Comparison of ENCODE assay signal across 9 cellular contexts in genomic region chr1:1431845-1432565, GRCh38. TPM values are rescaled to one million over a fixed set of nuclear protein-coding genes. Genes with fewer than 3 reads are reported as not detected.
DNase-seq lines count a peak whose midpoint lies in the region; ATAC-seq and TF ChIP-seq lines count a peak whose summit lies in the region.
"Had no signal": no experiment of that assay in that cellular context is flagged by ENCODE, and none has a peak within 500 bp of the region (broad histone marks: within the 10 kb centered on the region; RNA-seq: fewer than 3 reads in every experiment).

No MANE protein-coding gene starts in this region.

- H2AFZ ChIP-seq in PC-3 (ENCODE audit: low read length) (peak overlapping the region; percentile 35; the same call in 1 of the 2 replicates), osteoblast (ENCODE audit: low read length) (peak overlapping the region; percentile 62)

- no TSS peak for BruUV-seq in PC-3 (replicated peaks; lab: Mats Ljungman, UMichigan)

- DNase-seq in AG08396 (ENCODE audit: low spot score) (peak; percentile 43), PC-3 (peak; percentile 37), glutamatergic neuron (peak; percentile 85), osteoblast (ENCODE audit: insufficient read length, low spot score, missing footprints) (peak; percentile 97), NCI-H2107 treated with DMSO at 0.1 percent for 48 hours (lab: John Stamatoyannopoulos, UW; ENCODE audit: unreplicated experiment) (no peak)
- DNase-seq: stimulated activated CD4-positive, alpha-beta T cell treated with anti-CD3 and anti-CD28 coated beads, Interleukin-12 subunit alpha, Interleukin-12 subunit beta, amount 100 ng/mL, for 4 hours had no signal

- H3K4me1 Mint-ChIP-seq in glutamatergic neuron (ENCODE audit: low read depth, unreplicated experiment): peaks cover 20% of the 10 kb centered on the region

- intact Hi-C loops in PC-3 (cut with micrococcal nuclease): no loop called here

- peak; percentile 4 for ATAC-seq in PC-3
- ATAC-seq in HG03469 (IDR thresholded peaks at IDR 0.05; ENCODE audit: unreplicated experiment): no peak
- no peak for ATAC-seq in HG03432 (IDR thresholded peaks at IDR 0.05; ENCODE audit: unreplicated experiment)
- no peak for ATAC-seq in HG03354 (IDR thresholded peaks at IDR 0.05; ENCODE audit: poor library complexity, severe bottlenecking, unreplicated experiment)

- no peak for TF ChIP-seq CTCF in PC-3 (conservative IDR thresholded peaks at IDR 0.05; ENCODE audit: low read depth, low read length)
- TF ChIP-seq CTCF in glutamatergic neuron (IDR thresholded peaks at IDR 0.05; ENCODE audit: partially characterized antibody, unreplicated experiment): no peak
- TF ChIP-seq CTCF in osteoblast (IDR thresholded peaks at IDR 0.05; ENCODE audit: extremely low read depth, low read depth, low read length): no peak

- H3K36me3 ChIP-seq in PC-3 (ENCODE audit: low read depth, low read length): no peaks in the 10 kb centered on the region
- H3K36me3 ChIP-seq in osteoblast (ENCODE audit: insufficient read depth, low read length): no peaks in the 10 kb centered on the region

- CTCF ChIA-PET in PC-3 (lab: Charles Lee): interaction anchor here (0.7 kb wide), 1 partner anchor 32 kb away, joined by 3 read pairs; no protein-coding TSS in a partner anchor

- H3K9ac ChIP-seq in PC-3 (ENCODE audit: low read length): no peak overlapping the region

- H3K27me3 Mint-ChIP-seq in glutamatergic neuron (ENCODE audit: unreplicated experiment): peaks cover 12% of the 10 kb centered on the region

- H3K4me2 ChIP-seq in PC-3 (ENCODE audit: low read length) (peak overlapping the region; percentile 29; the same call in 1 of the 2 replicates), osteoblast (ENCODE audit: insufficient read depth, low read length) (no peak overlapping the region)

- H3K79me2 ChIP-seq in PC-3 (ENCODE audit: low read length) (peaks cover 12% of the 10 kb centered on the region), osteoblast (ENCODE audit: insufficient read depth, low read length) (no peaks in the 10 kb centered on the region)

- H3K27me3 ChIP-seq in PC-3 (ENCODE audit: low read length): no peaks in the 10 kb centered on the region
- H3K27me3 ChIP-seq in osteoblast (ENCODE audit: insufficient read depth, low read length): peaks cover 11% of the 10 kb centered on the region

- H3K9me2 ChIP-seq in PC-3 (replicated peaks; ENCODE audit: low read length): no peaks in the 10 kb centered on the region

- H3K9me3 ChIP-seq in PC-3 (ENCODE audit: low read length) (no peaks in the 10 kb centered on the region), osteoblast (ENCODE audit: low read depth, low read length) (no peaks in the 10 kb centered on the region)

- H3K36me3 Mint-ChIP-seq in glutamatergic neuron (ENCODE audit: unreplicated experiment): no peaks in the 10 kb centered on the region

- H3K4me3 Mint-ChIP-seq in glutamatergic neuron (ENCODE audit: unreplicated experiment): peak overlapping the region; percentile 71

- H3K4me3 ChIP-seq in PC-3 (ENCODE audit: low read length) (no peak overlapping the region), osteoblast (ENCODE audit: insufficient read depth, low read length) (no peak overlapping the region)

- no peaks in the 10 kb centered on the region for H4K20me1 ChIP-seq in PC-3 (ENCODE audit: low read length)
- no peaks in the 10 kb centered on the region for H4K20me1 ChIP-seq in osteoblast (ENCODE audit: insufficient read depth, low read length)

- peak overlapping the region; percentile 95 for H3K27ac Mint-ChIP-seq in glutamatergic neuron (ENCODE audit: unreplicated experiment)

- H3K4me1 ChIP-seq in PC-3 (ENCODE audit: insufficient read depth, low read length) (peaks cover 48% of the 10 kb centered on the region), osteoblast (ENCODE audit: insufficient read depth, low read length) (peaks cover 13% of the 10 kb centered on the region)

- peaks cover 4% of the 10 kb centered on the region for H3F3A ChIP-seq in PC-3 (ENCODE audit: low read length, unreplicated experiment)

- POLR2A ChIA-PET in PC-3 (lab: Charles Lee; ENCODE audit: unreplicated experiment): no interaction called here

- H3K9me3 Mint-ChIP-seq in glutamatergic neuron (ENCODE audit: unreplicated experiment): peaks cover 13% of the 10 kb centered on the region

- H3K27ac ChIP-seq in PC-3 (ENCODE audit: low read length) (no peak overlapping the region), osteoblast (ENCODE audit: low read depth, low read length) (no peak overlapping the region)

RNA-seq across cellular contexts. Expression of gene VWA1, which starts 3.5 kb away (rescaled TPM):
- total RNA-seq in PC-3 (2014; rRNA removed): 59.1 and 74.5 TPM in 2 replicates
- total RNA-seq in glutamatergic neuron (ENCODE audit: unreplicated experiment): 56.9 TPM
- 2.4 and 4.3 TPM in 2 replicates for total RNA-seq in osteoblast

RNA-seq across cellular contexts. Expression of gene ANKRD65, which starts 10.9 kb away (rescaled TPM):
- total RNA-seq in PC-3 (2014; rRNA removed) (0.18 and 1.1 TPM in 2 replicates), glutamatergic neuron (ENCODE audit: unreplicated experiment) (38.4 TPM), osteoblast (1.2 and 1.8 TPM in 2 replicates)

RNA-seq across cellular contexts. Expression of gene ATAD3C, which starts 17.5 kb away (rescaled TPM):
- total RNA-seq in PC-3 (2014; rRNA removed) (0.29 and 1.4 TPM in 2 replicates), glutamatergic neuron (ENCODE audit: unreplicated experiment) (10.2 TPM), osteoblast (under 0.01 and 0.59 TPM in 2 replicates)

RNA-seq across cellular contexts. Expression of gene MRPL20, which starts 24.9 kb away (rescaled TPM):
- total RNA-seq in PC-3 (2014; rRNA removed) (439 and 506 TPM in 2 replicates), glutamatergic neuron (ENCODE audit: unreplicated experiment) (98.6 TPM), osteoblast (53.9 and 58.9 TPM in 2 replicates)

RNA-seq across cellular contexts. Expression of gene CCNL2, which starts 32.9 kb away (rescaled TPM):
- total RNA-seq in PC-3 (2014; rRNA removed) (356 and 385 TPM in 2 replicates), glutamatergic neuron (ENCODE audit: unreplicated experiment) (394 TPM), osteoblast (138 and 139 TPM in 2 replicates)

Comparison
In these comparisons a context has a peak if more than half of its experiments do, and no peak if none do; other contexts are left out.
1. RNA of gene VWA1, which starts 3.5 kb away (total RNA-seq): 59.1 to 74.5 TPM in PC-3 and 56.9 TPM in glutamatergic neuron (single experiment); 2.4 to 4.3 TPM in osteoblast; every median in the first group is over 10 times any median in the second.
2. RNA of gene ANKRD65, which starts 10.9 kb away (total RNA-seq): 38.4 TPM in glutamatergic neuron (single experiment); 1.2 to 1.8 TPM in osteoblast and 0.18 to 1.1 TPM in PC-3; every median in the first group is over 10 times any median in the second.